In genomic region chr18:48391863-48392262, GRCh38 we compare ENCODE assay signal across 18 cellular contexts. TPM values are rescaled to one million over a fixed set of nuclear protein-coding genes. Genes with fewer than 3 reads are reported as not detected.
A peak's percentile ranks its signal among the peaks of the same experiment; 100 is the strongest.
DNase-seq lines count a peak whose midpoint lies in the region; ATAC-seq and TF ChIP-seq lines count a peak whose summit lies in the region.
"Had no signal": no experiment of that assay in that cellular context is flagged by ENCODE, and none has a peak within 500 bp of the region (broad histone marks: within the 10 kb centered on the region; RNA-seq: fewer than 3 reads in every experiment).

No MANE protein-coding gene starts in this region.

- no peak overlapping the region for H4K8ac ChIP-seq in neuronal stem cell (ENCODE audit: low read depth, low read length)

- H3K4ac ChIP-seq in neuronal stem cell (ENCODE audit: low read length), result no peak overlapping the region

- no peak overlapping the region for H2AFZ ChIP-seq in neuronal stem cell (ENCODE audit: low read length)
- H2AFZ ChIP-seq in PC-3 (ENCODE audit: low read length), result no peak overlapping the region
- H2AFZ ChIP-seq: parathyroid adenoma had no signal

- TF ChIP-seq CTCF in heart left ventricle (IDR thresholded peaks at IDR 0.05), result no peak
- TF ChIP-seq CTCF in PC-3 (conservative IDR thresholded peaks at IDR 0.05; ENCODE audit: low read depth, low read length), result no peak
- no peak for TF ChIP-seq CTCF in endodermal cell (conservative IDR thresholded peaks at IDR 0.05)
- no peak for TF ChIP-seq CTCF in lower lobe of right lung (IDR thresholded peaks at IDR 0.05)

- H3K4me1 ChIP-seq in heart left ventricle (peaks cover 0 to 37% (median 5%) of the 10 kb centered on the region in 12 donors), neuronal stem cell (ENCODE audit: control insufficient read depth in 2 of 2, insufficient read depth in 1 of 2, low read depth in 1 of 2, low read length in 2 of 2) (peaks cover 3 to 8% of the 10 kb centered on the region in 2 donors), PC-3 (ENCODE audit: insufficient read depth, low read length) (no peaks in the 10 kb centered on the region), endodermal cell (ENCODE audit: control insufficient read depth, insufficient read depth, low read length) (peaks cover 3% of the 10 kb centered on the region), lower lobe of right lung (peaks cover 27% of the 10 kb centered on the region)
- H3K4me1 ChIP-seq: parathyroid adenoma had no signal

- peak overlapping the region in 2 of 12 donors; percentile 28 to 30 for H3K27ac ChIP-seq in heart left ventricle
- H3K27ac ChIP-seq in neuronal stem cell (replicated peaks; ENCODE audit: low read length), result no peak overlapping the region
- H3K27ac ChIP-seq in PC-3 (ENCODE audit: low read length), result no peak overlapping the region
- H3K27ac ChIP-seq in endodermal cell (ENCODE audit: low read depth, low read length), result no peak overlapping the region
- H3K27ac ChIP-seq in lower lobe of right lung, result no peak overlapping the region
- H3K27ac ChIP-seq: parathyroid adenoma had no signal

- 39 to 54% (median 47%) methylated on average over 3 of the region's 3 CpGs for WGBS in heart left ventricle, 4 donors
- WGBS in neuronal stem cell (ENCODE audit: extremely low coverage in 2 of 2, insufficient read length in 2 of 2, insufficient replicate concordance in 1 of 2), 2 donors, result no CpG with 5 or more reads among the region's 3 CpGs
- WGBS in endodermal cell (ENCODE audit: insufficient coverage in 1 of 2, insufficient read length in 1 of 2), 2 experiments, result 87 to 93% methylated on average over 3 of the region's 3 CpGs

- H3K4me2 ChIP-seq in neuronal stem cell (ENCODE audit: insufficient read depth, low read length, poor library complexity, severe bottlenecking), result no peak overlapping the region
- H3K4me2 ChIP-seq in PC-3 (ENCODE audit: low read length), result no peak overlapping the region

- H3K18ac ChIP-seq in neuronal stem cell (ENCODE audit: low read length), result no peak overlapping the region

- no peak overlapping the region for H2BK5ac ChIP-seq in neuronal stem cell (ENCODE audit: low read length)

- intact Hi-C loops in heart left ventricle (cut with DNase I) (no loop called here), PC-3 (cut with micrococcal nuclease) (no loop called here), lower lobe of right lung (cut with DNase I) (no loop called here)

- no peak overlapping the region for H3K14ac ChIP-seq in neuronal stem cell (ENCODE audit: low read length)

- no peak overlapping the region for H2BK12ac ChIP-seq in neuronal stem cell (ENCODE audit: low read length)

- no peaks in the 10 kb centered on the region for H3K36me3 ChIP-seq in heart left ventricle
- H3K36me3 ChIP-seq in neuronal stem cell (replicated peaks in 1 of 2; ENCODE audit: control insufficient read depth in 2 of 2, insufficient read depth in 2 of 2, low read length in 2 of 2), result no peaks in the 10 kb centered on the region
- no peaks in the 10 kb centered on the region for H3K36me3 ChIP-seq in PC-3 (ENCODE audit: low read depth, low read length)
- no peaks in the 10 kb centered on the region for H3K36me3 ChIP-seq in endodermal cell (ENCODE audit: control insufficient read depth, insufficient read depth, low read length)
- H3K36me3 ChIP-seq in lower lobe of right lung, result no peaks in the 10 kb centered on the region

- POLR2A ChIA-PET in PC-3 (lab: Charles Lee; ENCODE audit: unreplicated experiment), result no interaction called here

- no peaks in the 10 kb centered on the region for H3K36me3 Mint-ChIP-seq in endodermal cell (ENCODE audit: low read depth)
- H3K36me3 Mint-ChIP-seq: activated naive CD4-positive, alpha-beta T cell treated with anti-CD3 and anti-CD28 coated beads, Interleukin-2, amount 50 U/mL, for 24 hours; stimulated activated memory B cell treated with anti-CD40 and anti-IgM and Interleukin-4, amounts not matched to agents 10 μg/mL and 1 μg/mL and 100 μg/mL, for 72 hours had no signal

- H4K91ac ChIP-seq in neuronal stem cell (ENCODE audit: low read depth, low read length, poor library complexity), result no peak overlapping the region

- ATAC-seq in heart left ventricle (peak in 3 of 4 donors; percentile 71 to 83 (median 78)), PC-3 (no peak), GM21825 (IDR thresholded peaks at IDR 0.05; ENCODE audit: unreplicated experiment) (no peak), lower lobe of right lung (no peak)
- ATAC-seq: stimulated activated memory B cell treated with anti-CD40 and anti-IgM and Interleukin-4, amounts not matched to agents 10 μg/mL and 1 μg/mL and 100 μg/mL, for 72 hours had no signal

- no peak for TF ChIP-seq POLR2A in heart left ventricle (IDR thresholded peaks at IDR 0.05)

- CTCF ChIA-PET in PC-3 (lab: Charles Lee), result no interaction called here

- H3K9me2 ChIP-seq in PC-3 (replicated peaks; ENCODE audit: low read length), result no peaks in the 10 kb centered on the region

- no peak overlapping the region for H3K23ac ChIP-seq in neuronal stem cell (ENCODE audit: low read depth, low read length, poor library complexity)

- H3K79me1 ChIP-seq in neuronal stem cell (ENCODE audit: low read depth, low read length), result no peaks in the 10 kb centered on the region

- no peaks in the 10 kb centered on the region for H3K9me3 ChIP-seq in heart left ventricle
- no peaks in the 10 kb centered on the region for H3K9me3 ChIP-seq in neuronal stem cell (replicated peaks in 1 of 2; ENCODE audit: control insufficient read depth in 2 of 2, insufficient read depth in 1 of 2, low read depth in 1 of 2, low read length in 2 of 2)
- H3K9me3 ChIP-seq in PC-3 (ENCODE audit: low read length), result no peaks in the 10 kb centered on the region
- H3K9me3 ChIP-seq in endodermal cell (ENCODE audit: control insufficient read depth, low read length), result no peaks in the 10 kb centered on the region
- H3K9me3 ChIP-seq in lower lobe of right lung, result no peaks in the 10 kb centered on the region

- H4K20me1 ChIP-seq in PC-3 (ENCODE audit: low read length), result no peaks in the 10 kb centered on the region

- no peaks in the 10 kb centered on the region for H3F3A ChIP-seq in PC-3 (ENCODE audit: low read length, unreplicated experiment)

- no peak overlapping the region for H3K4me3 Mint-ChIP-seq in endodermal cell
- H3K4me3 Mint-ChIP-seq: activated naive CD4-positive, alpha-beta T cell treated with anti-CD3 and anti-CD28 coated beads, Interleukin-2, amount 50 U/mL, for 24 hours; stimulated activated memory B cell treated with anti-CD40 and anti-IgM and Interleukin-4, amounts not matched to agents 10 μg/mL and 1 μg/mL and 100 μg/mL, for 72 hours had no signal

- BruUV-seq in PC-3 (replicated peaks; lab: Mats Ljungman, UMichigan), result no TSS peak

- H3K9ac ChIP-seq in neuronal stem cell (ENCODE audit: low read depth, low read length, poor library complexity) (no peak overlapping the region), PC-3 (ENCODE audit: low read length) (no peak overlapping the region), endodermal cell (ENCODE audit: extremely low read depth, low read length, poor library complexity, severe bottlenecking) (no peak overlapping the region)
- H3K9ac ChIP-seq: parathyroid adenoma had no signal

- H3K27ac Mint-ChIP-seq in endodermal cell, result no peak overlapping the region
- H3K27ac Mint-ChIP-seq: stimulated activated memory B cell treated with anti-CD40 and anti-IgM and Interleukin-4, amounts not matched to agents 10 μg/mL and 1 μg/mL and 100 μg/mL, for 72 hours had no signal

- H3K9me3 Mint-ChIP-seq in endodermal cell, result no peaks in the 10 kb centered on the region
- H3K9me3 Mint-ChIP-seq: activated naive CD4-positive, alpha-beta T cell treated with anti-CD3 and anti-CD28 coated beads, Interleukin-2, amount 50 U/mL, for 24 hours; stimulated activated memory B cell treated with anti-CD40 and anti-IgM and Interleukin-4, amounts not matched to agents 10 μg/mL and 1 μg/mL and 100 μg/mL, for 72 hours had no signal

- peaks cover 14% of the 10 kb centered on the region for H3K4me1 Mint-ChIP-seq in endodermal cell
- H3K4me1 Mint-ChIP-seq: activated naive CD4-positive, alpha-beta T cell treated with anti-CD3 and anti-CD28 coated beads, Interleukin-2, amount 50 U/mL, for 24 hours; stimulated activated memory B cell treated with anti-CD40 and anti-IgM and Interleukin-4, amounts not matched to agents 10 μg/mL and 1 μg/mL and 100 μg/mL, for 72 hours had no signal

- no peak overlapping the region for H2AK5ac ChIP-seq in neuronal stem cell (ENCODE audit: low read depth, low read length)

- H3K27me3 ChIP-seq in heart left ventricle (no peaks in the 10 kb centered on the region), neuronal stem cell (ENCODE audit: control insufficient read depth in 3 of 3, insufficient read depth in 3 of 3, low read depth in 1 of 3, low read length in 3 of 3) (peaks cover 0 to 3% (median 0%) of the 10 kb centered on the region in 3 experiments), PC-3 (ENCODE audit: low read length) (no peaks in the 10 kb centered on the region), endodermal cell (ENCODE audit: control insufficient read depth, insufficient read depth, low read length, poor library complexity, severe bottlenecking) (no peaks in the 10 kb centered on the region), lower lobe of right lung (ENCODE audit: low read depth) (no peaks in the 10 kb centered on the region)

- H3K79me2 ChIP-seq in PC-3 (ENCODE audit: low read length), result no peaks in the 10 kb centered on the region
- H3K79me2 ChIP-seq: parathyroid adenoma had no signal

- H3K4me3 ChIP-seq in heart left ventricle, result no peak overlapping the region
- no peak overlapping the region for H3K4me3 ChIP-seq in neuronal stem cell (ENCODE audit: low read length in 2 of 2)
- no peak overlapping the region for H3K4me3 ChIP-seq in PC-3 (ENCODE audit: low read length)
- H3K4me3 ChIP-seq in endodermal cell (ENCODE audit: low read length), result no peak overlapping the region
- H3K4me3 ChIP-seq in lower lobe of right lung, result no peak overlapping the region

- H3K27me3 Mint-ChIP-seq in endodermal cell (ENCODE audit: insufficient read depth), result peaks cover 13% of the 10 kb centered on the region

- no peak overlapping the region for H2BK15ac ChIP-seq in neuronal stem cell (ENCODE audit: low read length)

- DNase-seq in AG20443 (ENCODE audit: low spot score), result peak; percentile 18
- peak; percentile 47 for DNase-seq in NCI-H69 (lab: John Stamatoyannopoulos, UW)
- DNase-seq in heart left ventricle, result peak in 3 of 5 donors; percentile 34 to 62 (median 44)
- no peak for DNase-seq in neuronal stem cell (ENCODE audit: low spot score)
- DNase-seq in PC-3, result no peak
- DNase-seq in endodermal cell, result no peak
- DNase-seq in lower lobe of right lung, result no peak
- DNase-seq: activated CD4-positive, alpha-beta T cell treated with anti-CD3 and anti-CD28 coated beads, Interleukin-2, amount 50 U/mL, for 48 hours; activated T-cell treated with anti-CD3 and anti-CD28 coated beads, Interleukin-2, amount 50 U/mL, for 1 hour; DND-41; GOT3; KBM-7; NCI-H1048; NCI-H774 had no signal

- peak overlapping the region; percentile 24 for H2BK120ac ChIP-seq in neuronal stem cell (ENCODE audit: low read depth, low read length)

RNA-seq across cellular contexts. Expression of gene ZBTB7C, which starts 17.3 kb away (rescaled TPM):
- total RNA-seq in heart left ventricle (1 to 10 TPM; 1.9 to 7.5 (median 2.4) TPM), PC-3 (2014; rRNA removed) (1.1 and 1.3 TPM in 2 replicates), endodermal cell (under 1 TPM; 0.31 to 0.62 TPM), lower lobe of right lung (15.0 TPM)
- under 1 TPM; 0.68 to 0.99 TPM for polyA plus RNA-seq in heart left ventricle
- polyA plus RNA-seq in neuronal stem cell (2013, experiment 1 of 2), result 2.0 TPM
- 1.9 TPM for polyA plus RNA-seq in neuronal stem cell (2013, experiment 2 of 2)
- 0.43 TPM for polyA plus RNA-seq in endodermal cell (2013, experiment 1 of 2)
- 0.41 TPM for polyA plus RNA-seq in endodermal cell (2013, experiment 2 of 2)

Comparison
In these comparisons a context has a peak if more than half of its experiments do, and no peak if none do; other contexts are left out.
1. DNase-seq: peak in AG20443 (single experiment), NCI-H69 (single experiment) and heart left ventricle (3 of 5); none in neuronal stem cell (single experiment), PC-3 (single experiment), endodermal cell (single experiment) and lower lobe of right lung (single experiment).
2. ATAC-seq: peak in heart left ventricle (3 of 4); none in PC-3 (single experiment), GM21825 (single experiment) and lower lobe of right lung (0 of 2).